8 cellular contexts compared by ENCODE assay signal in the genomic region with DNA sequence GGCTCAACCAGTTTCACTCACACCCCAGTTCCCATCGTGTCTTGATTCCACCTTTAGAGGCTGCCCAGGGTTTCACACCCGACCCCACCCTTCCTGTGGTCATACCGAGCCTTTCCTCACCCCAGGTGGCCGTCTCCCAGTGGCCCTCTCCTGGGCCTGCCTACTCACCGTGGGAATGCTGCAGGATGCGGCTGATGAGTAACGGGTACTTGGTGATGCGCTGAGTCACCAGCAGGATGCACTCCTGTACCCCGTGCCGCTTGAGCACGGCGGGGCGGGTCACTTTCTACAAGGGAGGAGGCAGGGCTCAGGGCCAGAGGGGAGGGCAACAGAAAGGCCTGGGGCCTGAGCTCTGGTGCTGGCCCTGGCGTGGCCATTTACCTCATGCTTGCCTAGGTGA. TPM values are rescaled to one million over a fixed set of nuclear protein-coding genes. Genes with fewer than 3 reads are reported as not detected.
A peak's percentile ranks its signal among the peaks of the same experiment; 100 is the strongest.
DNase-seq lines count a peak whose midpoint lies in the region; ATAC-seq and TF ChIP-seq lines count a peak whose summit lies in the region.

No MANE protein-coding gene starts in this region.

- H3K36me3 ChIP-seq in HEK293 (ENCODE audit: control insufficient read depth in 2 of 2, insufficient read depth in 1 of 2, low read length in 2 of 2) (peaks cover 49 to 88% of the 10 kb centered on the region in 2 experiments), OCI-LY7 (ENCODE audit: insufficient read depth, low read length) (peaks cover 89% of the 10 kb centered on the region)

- DNase-seq in AG09319 (ENCODE audit: extremely low read depth, low read depth), result peak; percentile 74
- DNase-seq in amniotic stem cell (lab: John Stamatoyannopoulos, UW), result peak; percentile 85
- peak; percentile 97 for DNase-seq in hepatic stellate cell (ENCODE audit: low spot score)
- peak; percentile 53 for DNase-seq in superior temporal gyrus (ENCODE audit: extremely low spot score)
- no peak for DNase-seq in OCI-LY7 (ENCODE audit: low spot score)
- no peak for DNase-seq in NCI-H2029 (lab: John Stamatoyannopoulos, UW)

- H3K9me2 ChIP-seq in OCI-LY7 (ENCODE audit: insufficient read depth, low read length), result no peaks in the 10 kb centered on the region

- no peaks in the 10 kb centered on the region for H3K9me3 ChIP-seq in HEK293 (ENCODE audit: control insufficient read depth, insufficient read depth, low read depth, low read length)
- no peaks in the 10 kb centered on the region for H3K9me3 ChIP-seq in OCI-LY7 (ENCODE audit: low read length)

- H2AFZ ChIP-seq in OCI-LY7 (ENCODE audit: low read length), result no peak overlapping the region

- no peaks in the 10 kb centered on the region for H4K20me1 ChIP-seq in OCI-LY7 (ENCODE audit: insufficient read depth, low read length)

- H3K27ac ChIP-seq in HEK293 (ENCODE audit: extremely low read depth, low read depth, low read length) (no peak overlapping the region), OCI-LY7 (ENCODE audit: low read depth, low read length, poor library complexity, severe bottlenecking) (no peak overlapping the region)

- H3K4me3 ChIP-seq in HEK293 (ENCODE audit: low read depth, low read length) (no peak overlapping the region), OCI-LY7 (ENCODE audit: low read depth, low read length, poor library complexity, severe bottlenecking) (no peak overlapping the region)

- TF ChIP-seq CTCF in AG09319 (IDR thresholded peaks at IDR 0.05; ENCODE audit: low read depth, low read length) (peak; percentile 53), HEK293 (tag by site-specific recombination; IDR thresholded peaks at IDR 0.05) (no peak), OCI-LY7 (conservative IDR thresholded peaks at IDR 0.05; ENCODE audit: low read length) (no peak)

- no TSS peak for BruUV-seq in OCI-LY7 (replicated peaks; lab: Mats Ljungman, UMichigan)

- CTCF ChIA-PET in HEK293 (lab: Yijun Ruan, JAX) (interaction anchor here (1.1 to 2.4 kb wide), 6 partner anchors 15 to 105 kb away, joined by 3 to 12 read pairs (median 6); no protein-coding TSS in a partner anchor), OCI-LY7 (lab: Charles Lee; ENCODE audit: unreplicated experiment) (no interaction called here)

- H3K4me2 ChIP-seq in OCI-LY7 (ENCODE audit: low read length), result no peak overlapping the region

- ATAC-seq in GM21423 (IDR thresholded peaks at IDR 0.05; ENCODE audit: unreplicated experiment), result no peak

- intact Hi-C loops in OCI-LY7 (cut with micrococcal nuclease; ENCODE audit: unreplicated experiment), result no loop called here

- no peaks in the 10 kb centered on the region; the same call in 1 of the 2 replicates for H3K79me2 ChIP-seq in OCI-LY7 (ENCODE audit: insufficient read depth, low read depth, low read length)

- POLR2A ChIA-PET in HEK293 (lab: Yijun Ruan, JAX) (interaction anchor here (1.2 to 3.2 kb wide), 4 partner anchors 14 to 28 kb away, joined by 3 to 11 read pairs (median 8); partner anchors contain the start of gene ARHGEF2), OCI-LY7 (lab: Charles Lee) (interaction anchor here (0.6 to 1.8 kb wide), 2 partner anchors 15 to 58 kb away, joined by 4 to 9 read pairs; no protein-coding TSS in a partner anchor)

- H3K4me1 ChIP-seq in HEK293 (ENCODE audit: control insufficient read depth, insufficient read depth, low read length) (no peaks in the 10 kb centered on the region), OCI-LY7 (ENCODE audit: insufficient read depth, low read length, poor library complexity, severe bottlenecking) (peaks cover 42% of the 10 kb centered on the region)

TF ChIP-seq in HEK293, 187 proteins besides CTCF, POLR2A, EP300 and RAD21 (continues in another document):
- TF ChIP-seq ZNF16 (tag by site-specific recombination; IDR thresholded peaks at IDR 0.05; ENCODE audit: low read depth) (no peak), ZNF670 (tag by site-specific recombination; IDR thresholded peaks at IDR 0.05; ENCODE audit: low read depth) (no peak), ZNF664 (tag by site-specific recombination; IDR thresholded peaks at IDR 0.05) (no peak), ZNF514 (tag by site-specific recombination; IDR thresholded peaks at IDR 0.05) (no peak), ZBTB17 (tag by site-specific recombination; IDR thresholded peaks at IDR 0.05) (no peak), TRIM28 (IDR thresholded peaks at IDR 0.05; ENCODE audit: borderline replicate concordance, low read length) (no peak), ZNF311 (tag by site-specific recombination; IDR thresholded peaks at IDR 0.05; ENCODE audit: borderline replicate concordance) (no peak), ZNF555 (tag by site-specific recombination; conservative IDR thresholded peaks at IDR 0.05) (no peak), ZNF146 (tag by site-specific recombination; IDR thresholded peaks at IDR 0.05) (no peak), ZNF561 (tag by site-specific recombination; IDR thresholded peaks at IDR 0.05; ENCODE audit: borderline replicate concordance) (no peak), ZNF335 (tag by site-specific recombination; conservative IDR thresholded peaks at IDR 0.05) (no peak), ZNF221 (tag by site-specific recombination; IDR thresholded peaks at IDR 0.05; ENCODE audit: borderline replicate concordance) (no peak), SP2 (tag by site-specific recombination; IDR thresholded peaks at IDR 0.05) (no peak), EGR2 (tag by site-specific recombination; IDR thresholded peaks at IDR 0.05; ENCODE audit: low read depth) (0 out of 2 replicates have a peak, but pooled peaks have one; percentile 21), SETDB1 (IDR thresholded peaks at IDR 0.05; ENCODE audit: insufficient read length, low read length) (no peak), ZNF155 (tag by site-specific recombination; IDR thresholded peaks at IDR 0.05) (no peak), ZIC2 (tag by site-specific recombination; IDR thresholded peaks at IDR 0.05) (peak; percentile 94), ZNF354C (tag by site-specific recombination; IDR thresholded peaks at IDR 0.05; ENCODE audit: borderline replicate concordance, low read depth) (no peak), GLI2 (tag by site-specific recombination; IDR thresholded peaks at IDR 0.05; ENCODE audit: borderline replicate concordance, low read depth) (no peak), ZNF404 (tag by site-specific recombination; IDR thresholded peaks at IDR 0.05) (no peak), ZNF19 (tag by site-specific recombination; IDR thresholded peaks at IDR 0.05; ENCODE audit: low read depth) (no peak), ZNF707 (tag by site-specific recombination; IDR thresholded peaks at IDR 0.05) (no peak), ZNF747 (tag by site-specific recombination; IDR thresholded peaks at IDR 0.05) (no peak)
- TF ChIP-seq, protein P1, sequence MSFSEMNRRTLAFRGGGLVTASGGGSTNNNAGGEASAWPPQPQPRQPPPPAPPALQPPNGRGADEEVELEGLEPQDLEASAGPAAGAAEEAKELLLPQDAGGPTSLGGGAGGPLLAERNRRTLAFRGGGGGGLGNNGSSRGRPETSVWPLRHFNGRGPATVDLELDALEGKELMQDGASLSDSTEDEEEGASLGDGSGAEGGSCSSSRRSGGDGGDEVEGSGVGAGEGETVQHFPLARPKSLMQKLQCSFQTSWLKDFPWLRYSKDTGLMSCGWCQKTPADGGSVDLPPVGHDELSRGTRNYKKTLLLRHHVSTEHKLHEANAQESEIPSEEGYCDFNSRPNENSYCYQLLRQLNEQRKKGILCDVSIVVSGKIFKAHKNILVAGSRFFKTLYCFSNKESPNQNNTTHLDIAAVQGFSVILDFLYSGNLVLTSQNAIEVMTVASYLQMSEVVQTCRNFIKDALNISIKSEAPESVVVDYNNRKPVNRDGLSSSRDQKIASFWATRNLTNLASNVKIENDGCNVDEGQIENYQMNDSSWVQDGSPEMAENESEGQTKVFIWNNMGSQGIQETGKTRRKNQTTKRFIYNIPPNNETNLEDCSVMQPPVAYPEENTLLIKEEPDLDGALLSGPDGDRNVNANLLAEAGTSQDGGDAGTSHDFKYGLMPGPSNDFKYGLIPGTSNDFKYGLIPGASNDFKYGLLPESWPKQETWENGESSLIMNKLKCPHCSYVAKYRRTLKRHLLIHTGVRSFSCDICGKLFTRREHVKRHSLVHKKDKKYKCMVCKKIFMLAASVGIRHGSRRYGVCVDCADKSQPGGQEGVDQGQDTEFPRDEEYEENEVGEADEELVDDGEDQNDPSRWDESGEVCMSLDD (tag by site-specific recombination; IDR thresholded peaks at IDR 0.05), result no peak
- TF ChIP-seq, protein P2, sequence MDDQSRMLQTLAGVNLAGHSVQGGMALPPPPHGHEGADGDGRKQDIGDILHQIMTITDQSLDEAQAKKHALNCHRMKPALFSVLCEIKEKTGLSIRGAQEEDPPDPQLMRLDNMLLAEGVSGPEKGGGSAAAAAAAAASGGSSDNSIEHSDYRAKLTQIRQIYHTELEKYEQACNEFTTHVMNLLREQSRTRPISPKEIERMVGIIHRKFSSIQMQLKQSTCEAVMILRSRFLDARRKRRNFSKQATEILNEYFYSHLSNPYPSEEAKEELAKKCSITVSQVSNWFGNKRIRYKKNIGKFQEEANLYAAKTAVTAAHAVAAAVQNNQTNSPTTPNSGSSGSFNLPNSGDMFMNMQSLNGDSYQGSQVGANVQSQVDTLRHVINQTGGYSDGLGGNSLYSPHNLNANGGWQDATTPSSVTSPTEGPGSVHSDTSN (CRISPR knock-in tag; IDR thresholded peaks at IDR 0.05), result no peak

RNA-seq across cellular contexts. Expression of gene ARHGEF2, which starts 16.4 kb away (rescaled TPM):
- 78.8 and 106 TPM in 2 replicates for total RNA-seq in OCI-LY7 (2014; rRNA removed; shearing (Covaris generic))
- 133 and 139 TPM in 2 replicates for total RNA-seq in OCI-LY7 (2022)

RNA-seq across cellular contexts. Expression of gene RXFP4, which starts 20.5 kb away (rescaled TPM):
- total RNA-seq in OCI-LY7 (2014; rRNA removed; shearing (Covaris generic)), result 3.0 TPM in 1 of 2 replicates, not detected in the other
- total RNA-seq in OCI-LY7 (2022), result 0.34 TPM in 1 of 2 replicates, not detected in the other

RNA-seq across cellular contexts. Expression of gene KHDC4, which starts 27.7 kb away (rescaled TPM):
- total RNA-seq in OCI-LY7 (2014; rRNA removed; shearing (Covaris generic)), result 84.6 and 88.9 TPM in 2 replicates
- total RNA-seq in OCI-LY7 (2022), result 121 and 127 TPM in 2 replicates

RNA-seq across cellular contexts. Expression of gene RIT1, which starts 50.8 kb away (rescaled TPM):
- 15.9 and 17.2 TPM in 2 replicates for total RNA-seq in OCI-LY7 (2014; rRNA removed; shearing (Covaris generic))
- 20.8 and 21.0 TPM in 2 replicates for total RNA-seq in OCI-LY7 (2022)

RNA-seq across cellular contexts. Expression of gene SSR2, which starts 58.8 kb away (rescaled TPM):
- 109 and 147 TPM in 2 replicates for total RNA-seq in OCI-LY7 (2014; rRNA removed; shearing (Covaris generic))
- 153 and 157 TPM in 2 replicates for total RNA-seq in OCI-LY7 (2022)

Comparison
In these comparisons a context has a peak if more than half of its experiments do, and no peak if none do; other contexts are left out.
1. DNase-seq: peak in AG09319 (single experiment), amniotic stem cell (single experiment), hepatic stellate cell (single experiment) and superior temporal gyrus (single experiment); none in OCI-LY7 (single experiment) and NCI-H2029 (single experiment).